ENCODE assay signal across 10 cellular contexts in genomic region chrX:45743081-45743533, GRCh38.
DNase-seq lines count a peak whose midpoint lies in the region; ATAC-seq and TF ChIP-seq lines count a peak whose summit lies in the region.
"Had no signal": no experiment of that assay in that cellular context is flagged by ENCODE, and none has a peak within 500 bp of the region (broad histone marks: within the 10 kb centered on the region; RNA-seq: fewer than 3 reads in every experiment).

No MANE protein-coding gene starts in this region.

- H3K27ac Mint-ChIP-seq in activated naive CD4-positive, alpha-beta T cell treated with anti-CD3 and anti-CD28 coated beads, Interleukin-2, amount 50 U/mL, for 24 hours: peak overlapping the region; percentile 30
- no peak overlapping the region for H3K27ac Mint-ChIP-seq in stimulated activated naive CD8-positive, alpha-beta T cell treated with anti-CD3 and anti-CD28 coated beads, Interleukin-15, amount 100 ng/mL, for 72 hours

- no peak for DNase-seq in activated naive CD4-positive, alpha-beta T cell treated with Interleukin-2 at 50 U/mL for 16 hours
- DNase-seq in NB4 (ENCODE audit: low read depth) (peak; percentile 66), choroid plexus epithelial cell (ENCODE audit: low read depth) (peak; percentile 53), NOMO-1 treated with DMSO at 0.1 percent for 48 hours (lab: John Stamatoyannopoulos, UW; ENCODE audit: unreplicated experiment) (no peak)
- no peak for DNase-seq in stimulated activated naive CD8-positive, alpha-beta T cell treated with anti-CD3 and anti-CD28 coated beads, Interleukin-15, amount 100 ng/mL, for 72 hours
- DNase-seq: COR-L47; NK-92 treated with Interleukin-12 subunit alpha and Interleukin-12 subunit beta, amount 100 ng/mL, for 24 hours had no signal

- no peaks in the 10 kb centered on the region for H3K27me3 Mint-ChIP-seq in activated naive CD4-positive, alpha-beta T cell treated with anti-CD3 and anti-CD28 coated beads, Interleukin-2, amount 50 U/mL, for 24 hours
- H3K27me3 Mint-ChIP-seq in stimulated activated naive CD8-positive, alpha-beta T cell treated with anti-CD3 and anti-CD28 coated beads, Interleukin-15, amount 100 ng/mL, for 72 hours: no peaks in the 10 kb centered on the region

- TF ChIP-seq CTCF in NB4 (IDR thresholded peaks at IDR 0.05; ENCODE audit: low read depth, low read length): peak; percentile 32
- TF ChIP-seq CTCF in choroid plexus epithelial cell (conservative IDR thresholded peaks at IDR 0.05; ENCODE audit: low read depth, low read length): peak; percentile 44

- H3K4me1 Mint-ChIP-seq in activated naive CD4-positive, alpha-beta T cell treated with anti-CD3 and anti-CD28 coated beads, Interleukin-2, amount 50 U/mL, for 24 hours: peaks cover 8% of the 10 kb centered on the region
- peaks cover under 1% of the 10 kb centered on the region for H3K4me1 Mint-ChIP-seq in stimulated activated naive CD8-positive, alpha-beta T cell treated with anti-CD3 and anti-CD28 coated beads, Interleukin-15, amount 100 ng/mL, for 72 hours

- H3K36me3 Mint-ChIP-seq in activated naive CD4-positive, alpha-beta T cell treated with anti-CD3 and anti-CD28 coated beads, Interleukin-2, amount 50 U/mL, for 24 hours: peaks cover 12% of the 10 kb centered on the region

- no peak overlapping the region for H3K4me3 Mint-ChIP-seq in activated naive CD4-positive, alpha-beta T cell treated with anti-CD3 and anti-CD28 coated beads, Interleukin-2, amount 50 U/mL, for 24 hours
- H3K4me3 Mint-ChIP-seq in stimulated activated naive CD8-positive, alpha-beta T cell treated with anti-CD3 and anti-CD28 coated beads, Interleukin-15, amount 100 ng/mL, for 72 hours: no peak overlapping the region

- no peak for TF ChIP-seq POLR2A in NB4 (IDR thresholded peaks at IDR 0.05; ENCODE audit: extremely low read depth, insufficient read length)

- no peak overlapping the region for H3K4me3 ChIP-seq in NB4 (ENCODE audit: low read depth, low read length)
- no peak overlapping the region for H3K4me3 ChIP-seq in choroid plexus epithelial cell (ENCODE audit: low read depth, low read length)

- peak; percentile 71 for ATAC-seq in stimulated activated naive CD8-positive, alpha-beta T cell treated with anti-CD3 and anti-CD28 coated beads, Interleukin-15, amount 100 ng/mL, for 72 hours
- ATAC-seq in GM21367 (IDR thresholded peaks at IDR 0.05; ENCODE audit: unreplicated experiment): no peak
- no peak for ATAC-seq in GM19455 (IDR thresholded peaks at IDR 0.05; ENCODE audit: unreplicated experiment)

- no peaks in the 10 kb centered on the region for H3K9me3 Mint-ChIP-seq in activated naive CD4-positive, alpha-beta T cell treated with anti-CD3 and anti-CD28 coated beads, Interleukin-2, amount 50 U/mL, for 24 hours
- H3K9me3 Mint-ChIP-seq in stimulated activated naive CD8-positive, alpha-beta T cell treated with anti-CD3 and anti-CD28 coated beads, Interleukin-15, amount 100 ng/mL, for 72 hours: no peaks in the 10 kb centered on the region

Comparison
In these comparisons a context has a peak if more than half of its experiments do, and no peak if none do; other contexts are left out.
1. DNase-seq: peak in NB4 (single experiment) and choroid plexus epithelial cell (single experiment); none in activated naive CD4-positive, alpha-beta T cell treated with Interleukin-2 at 50 U/mL for 16 hours (single experiment), stimulated activated naive CD8-positive, alpha-beta T cell treated with anti-CD3 and anti-CD28 coated beads, Interleukin-15, amount 100 ng/mL, for 72 hours (0 of 2) and NOMO-1 treated with DMSO at 0.1 percent for 48 hours (single experiment).